In the genomic region with DNA sequence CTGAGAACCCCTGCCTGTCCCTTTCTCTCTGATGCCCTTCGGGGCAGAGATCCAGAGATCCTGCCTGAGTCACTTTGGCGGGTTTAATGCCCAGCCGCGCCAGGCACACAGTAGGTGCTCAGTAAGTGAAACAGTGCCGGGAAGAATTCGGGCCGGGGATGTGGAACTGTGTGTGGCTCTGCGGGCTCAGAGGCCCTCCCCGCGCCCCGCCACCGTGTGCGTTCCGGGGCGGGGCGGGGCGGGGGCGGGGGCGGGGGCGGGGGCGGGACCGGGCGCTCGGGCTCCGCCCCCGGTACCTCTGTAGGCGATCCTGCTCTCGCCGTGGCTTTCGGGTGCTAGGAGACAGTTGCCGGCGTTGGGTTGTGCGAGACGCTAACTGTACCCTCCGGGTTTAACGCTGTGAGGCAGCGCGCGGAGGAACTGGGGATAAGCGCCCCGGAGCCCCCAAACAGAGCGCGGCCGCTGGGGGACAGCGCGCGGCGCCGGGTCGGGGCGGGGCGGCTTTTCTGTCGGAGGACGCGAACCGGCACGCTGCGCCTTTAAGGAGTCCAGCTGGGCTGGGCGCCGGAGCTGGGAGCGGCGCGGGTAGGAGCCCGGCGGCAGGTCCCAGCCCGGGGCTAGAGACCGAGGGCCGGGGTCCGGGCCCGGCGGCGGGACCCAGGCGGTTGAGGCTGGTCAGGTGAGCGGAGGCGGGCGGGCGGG, we compare ENCODE assay signal across 8 cellular contexts. TPM values are rescaled to one million over a fixed set of nuclear protein-coding genes. Genes with fewer than 3 reads are reported as not detected.
DNase-seq lines count a peak whose midpoint lies in the region; ATAC-seq lines count a peak whose summit lies in the region.

A gene with protein sequence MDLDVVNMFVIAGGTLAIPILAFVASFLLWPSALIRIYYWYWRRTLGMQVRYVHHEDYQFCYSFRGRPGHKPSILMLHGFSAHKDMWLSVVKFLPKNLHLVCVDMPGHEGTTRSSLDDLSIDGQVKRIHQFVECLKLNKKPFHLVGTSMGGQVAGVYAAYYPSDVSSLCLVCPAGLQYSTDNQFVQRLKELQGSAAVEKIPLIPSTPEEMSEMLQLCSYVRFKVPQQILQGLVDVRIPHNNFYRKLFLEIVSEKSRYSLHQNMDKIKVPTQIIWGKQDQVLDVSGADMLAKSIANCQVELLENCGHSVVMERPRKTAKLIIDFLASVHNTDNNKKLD (plus strand): TSS at position 555 of the 702 bp plus-strand sequence. CDS start 18,795 bp downstream, outside the sequence.

- DNase-seq in NCI-H187 (lab: John Stamatoyannopoulos, UW) (peak; percentile 21 to 50), NCI-H187 treated with DMSO at 0.1 percent for 48 hours (lab: John Stamatoyannopoulos, UW) (no peak), NCI-H1105 treated with DMSO at 0.1 percent for 48 hours (lab: John Stamatoyannopoulos, UW) (peak; percentile 41), cerebellum (ENCODE audit: low spot score) (peak; percentile 95)
- DNase-seq in activated CD4-positive, CD25-positive, alpha-beta regulatory T cell treated with anti-CD3 and anti-CD28 coated beads, Interleukin-2, amount 50 U/mL, for 72 hours, result peak; percentile 87
- peak; percentile 77 for DNase-seq in stimulated activated CD4-positive, alpha-beta T cell treated with anti-CD3 and anti-CD28 coated beads, Interleukin-1b, Interleukin-23, amount 100 ng/mL, for 48 hours

- peak; percentile 82 for ATAC-seq in HG02642 (IDR thresholded peaks at IDR 0.05; ENCODE audit: poor library complexity, unreplicated experiment)

- no peaks in the 10 kb centered on the region for H3K27me3 ChIP-seq in layer of hippocampus (ENCODE audit: control insufficient read depth, insufficient read depth, low read length)

- H3K27ac ChIP-seq in layer of hippocampus (ENCODE audit: low read depth, low read length), result peak within 1 kb of the TSS; percentile 96

RNA-seq across cellular contexts. Expression of the gene that starts here (rescaled TPM):
- total RNA-seq in cerebellum, result 21.7 TPM
